Comparison of ENCODE assay signal across 9 cellular contexts in genomic region chr1:78469561-78469960, GRCh38. TPM values are rescaled to one million over a fixed set of nuclear protein-coding genes. Genes with fewer than 3 reads are reported as not detected.
"Had no signal": no experiment of that assay in that cellular context is flagged by ENCODE, and none has a peak within 500 bp of the region (broad histone marks: within the 10 kb centered on the region; RNA-seq: fewer than 3 reads in every experiment).

No MANE protein-coding gene starts in this region.

- H2AFZ ChIP-seq: GM23248 had no signal

- H3K9ac ChIP-seq: GM23248 had no signal

- H3K36me3 ChIP-seq: HAP-1 had no signal

- H3K4me1 Mint-ChIP-seq: IgD-negative memory B cell had no signal

- H3K4me3 ChIP-seq: GM23248, HAP-1 had no signal

- H3K27ac Mint-ChIP-seq: HFFc6, IgD-negative memory B cell had no signal

- H3K4me1 ChIP-seq: HAP-1 had no signal

- H3K27me3 Mint-ChIP-seq: IgD-negative memory B cell had no signal

- DNase-seq: GM23248, GOT3, H7, HFFc6 had no signal

- H3K9me3 Mint-ChIP-seq: HFFc6 had no signal

- H3K36me3 Mint-ChIP-seq: IgD-negative memory B cell had no signal

- ATAC-seq: HCT116, HepG2 had no signal

- H3K27ac ChIP-seq: GM23248, HL-60 had no signal

- H3K4me3 Mint-ChIP-seq: HFFc6, IgD-negative memory B cell had no signal

- H3K9me3 ChIP-seq: HAP-1 had no signal

RNA-seq across cellular contexts. Expression of gene PTGFR, which starts 21.2 kb away (rescaled TPM):
- total RNA-seq: H7, HepG2 had no signal
